ENCODE assay signal across 9 cellular contexts in the genomic region with DNA sequence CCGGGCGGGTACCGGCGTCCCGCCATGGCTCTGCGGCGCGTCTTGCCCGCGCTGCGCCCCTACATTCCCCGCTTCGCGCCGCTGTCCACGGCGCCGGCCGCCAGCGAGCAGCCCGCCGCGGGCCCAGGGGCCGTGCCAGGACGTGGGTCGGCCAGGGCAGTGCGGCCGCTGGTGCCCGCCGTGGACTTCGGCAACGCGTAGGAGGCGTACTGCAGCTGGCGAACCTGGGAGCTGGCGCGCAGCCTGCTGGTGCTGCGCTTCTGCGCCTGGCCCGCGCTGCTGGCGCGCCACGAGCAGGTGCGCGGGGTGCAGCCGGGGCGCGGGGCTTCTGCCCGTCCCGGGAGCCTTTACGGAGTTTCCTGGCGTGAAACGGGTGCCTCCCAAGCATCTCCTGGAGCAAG. TPM values are rescaled to one million over a fixed set of nuclear protein-coding genes. Genes with fewer than 3 reads are reported as not detected.
DNase-seq lines count a peak whose midpoint lies in the region; ATAC-seq, FAIRE-seq and TF ChIP-seq lines count a peak whose summit lies in the region.
"Had no signal": no experiment of that assay in that cellular context is flagged by ENCODE, and none has a peak within 500 bp of the region (broad histone marks: within the 10 kb centered on the region; RNA-seq: fewer than 3 reads in every experiment).

No MANE protein-coding gene starts in this region.

- no peaks in the 10 kb centered on the region for H3K36me3 Mint-ChIP-seq in astrocyte (ENCODE audit: low read depth, unreplicated experiment)

- H3K27me3 ChIP-seq in astrocyte (ENCODE audit: insufficient read depth, low read length): peaks cover 19% of the 10 kb centered on the region
- no peaks in the 10 kb centered on the region for H3K27me3 ChIP-seq in thyroid gland

- H3K4me3 ChIP-seq in astrocyte (ENCODE audit: insufficient read depth, low read depth, low read length) (no peak overlapping the region), thyroid gland (replicated peaks in 1 of 3) (peak overlapping the region in 1 of 3 donors; percentile 44)

- H3K36me3 ChIP-seq in astrocyte (ENCODE audit: insufficient read depth, low read length): no peaks in the 10 kb centered on the region
- H3K36me3 ChIP-seq in thyroid gland: no peaks in the 10 kb centered on the region

- intact Hi-C loops in left colon (cut with DNase I, micrococcal nuclease): no loop called here
- intact Hi-C loops in thyroid gland (cut with DNase I): no loop called here

- H3K4me1 ChIP-seq in astrocyte (ENCODE audit: insufficient read depth, low read length) (peaks cover 2% of the 10 kb centered on the region), thyroid gland (peaks cover 0 to 5% of the 10 kb centered on the region in 2 donors)

- DNase-seq in KBM-7: peak; percentile 48
- no peak for DNase-seq in astrocyte (ENCODE audit: low read depth)
- DNase-seq in left colon: no peak
- DNase-seq in thyroid gland: peak; percentile 70 to 79
- DNase-seq in cortex of kidney (lab: John Stamatoyannopoulos, UW): no peak

- H3K4me2 ChIP-seq in astrocyte (ENCODE audit: low read length): peak overlapping the region; percentile 88

- ATAC-seq in GM18907 (IDR thresholded peaks at IDR 0.05; ENCODE audit: unreplicated experiment) (peak; percentile 18), left colon (peak; percentile 31), HG02973 (IDR thresholded peaks at IDR 0.05; ENCODE audit: unreplicated experiment) (no peak), GM21515 (IDR thresholded peaks at IDR 0.05; ENCODE audit: unreplicated experiment) (no peak)

- in situ Hi-C loops in KBM-7 (cut with MboI; ENCODE audit: low pct_unique_long_range_greater_than_20kb, low sequenced_read_pairs): no loop called here

- no peak for TF ChIP-seq CTCF in astrocyte (IDR thresholded peaks at IDR 0.05; ENCODE audit: insufficient read depth, low read depth, low read length)
- TF ChIP-seq CTCF in thyroid gland (IDR thresholded peaks at IDR 0.05): peak in 1 of 6 experiments; percentile 13

- H3K9me3 Mint-ChIP-seq in astrocyte (ENCODE audit: unreplicated experiment): no peaks in the 10 kb centered on the region

- no peak overlapping the region for H3K27ac Mint-ChIP-seq in astrocyte (ENCODE audit: unreplicated experiment)

- no peaks in the 10 kb centered on the region for H3K79me2 ChIP-seq in astrocyte (ENCODE audit: insufficient read depth, low read length)

- TF ChIP-seq POLR2A in thyroid gland (IDR thresholded peaks at IDR 0.05): peak in 1 of 2 donors; percentile 41

- H3K9me3 ChIP-seq in astrocyte (ENCODE audit: insufficient read depth, low read depth, low read length) (no peaks in the 10 kb centered on the region), thyroid gland (no peaks in the 10 kb centered on the region)

- no peak for FAIRE-seq in astrocyte (lab: Jason Lieb, UNC)
- FAIRE-seq: TTC549 had no signal

- peak overlapping the region; percentile 68 for H3K4me3 Mint-ChIP-seq in astrocyte (ENCODE audit: unreplicated experiment)

- H3K27ac ChIP-seq in astrocyte (ENCODE audit: low read depth, low read length) (no peak overlapping the region), thyroid gland (no peak overlapping the region)

- peak overlapping the region; percentile 66 for H2AFZ ChIP-seq in astrocyte (ENCODE audit: low read depth, low read length)

- H3K27me3 Mint-ChIP-seq in astrocyte (ENCODE audit: low read depth, unreplicated experiment): peaks cover 40% of the 10 kb centered on the region

- no peaks in the 10 kb centered on the region for H3K4me1 Mint-ChIP-seq in astrocyte (ENCODE audit: low read depth, unreplicated experiment)

- 0% methylated on average over 3 to 8 of the region's 54 CpGs for WGBS in thyroid gland, 2 donors

- peaks cover 3% of the 10 kb centered on the region for H4K20me1 ChIP-seq in astrocyte (ENCODE audit: insufficient read depth, low read length)

- H3K9ac ChIP-seq in astrocyte (ENCODE audit: low read length): no peak overlapping the region

RNA-seq across cellular contexts. Expression of gene DGCR6L, which starts 20.1 kb away (rescaled TPM):
- total RNA-seq in astrocyte (33.3 and 33.7 TPM in 2 replicates), left colon (10 to 100 TPM; 25.7 to 26.1 TPM), thyroid gland (100 to 1,000 TPM in 2 of 4 donors, 10 to 100 TPM in 2; 62.5 to 123 (median 90.8) TPM)

RNA-seq across cellular contexts. Expression of gene RTN4R, which starts 31.6 kb away (rescaled TPM):
- 1.9 and 2.9 TPM in 2 replicates for total RNA-seq in astrocyte
- total RNA-seq in left colon: 1 to 10 TPM; 4.0 to 6.5 TPM
- 1 to 10 TPM; 4.0 to 8.6 (median 5.9) TPM for total RNA-seq in thyroid gland

Comparison
In these comparisons a context has a peak if more than half of its experiments do, and no peak if none do; other contexts are left out.
1. ATAC-seq: peak in GM18907 (single experiment) and left colon (single experiment); none in HG02973 (single experiment) and GM21515 (single experiment).
2. DNase-seq: peak in KBM-7 (single experiment) and thyroid gland (2 of 2); none in astrocyte (single experiment), left colon (0 of 2) and cortex of kidney (single experiment).